In genomic region chr6:40845588-40845987, GRCh38 we compare ENCODE assay signal across 8 cellular contexts.
A peak's percentile ranks its signal among the peaks of the same experiment; 100 is the strongest.
DNase-seq lines count a peak whose midpoint lies in the region; ATAC-seq and TF ChIP-seq lines count a peak whose summit lies in the region.

No MANE protein-coding gene starts in this region.

- H3K4me3 ChIP-seq in GM12864 (ENCODE audit: low read depth, low read length), result no peak overlapping the region
- H3K4me3 ChIP-seq in right lobe of liver, result no peak overlapping the region

- H3K27me3 ChIP-seq in right lobe of liver, result no peaks in the 10 kb centered on the region

- intact Hi-C loops in right lobe of liver (cut with DNase I), result no loop called here

- ATAC-seq in right lobe of liver, result peak; percentile 73 to 82 (median 78)
- ATAC-seq in GM21723 (IDR thresholded peaks at IDR 0.05; ENCODE audit: unreplicated experiment), result no peak

- DNase-seq in AG08396 (ENCODE audit: low spot score), result peak; percentile 49
- DNase-seq in GM12864 (ENCODE audit: low read depth), result peak; percentile 2
- DNase-seq in NOMO-1 treated with DMSO at 0.1 percent for 48 hours (lab: John Stamatoyannopoulos, UW; ENCODE audit: unreplicated experiment), result peak; percentile 12
- DNase-seq in T47D (ENCODE audit: low read depth in 1 of 2, low spot score in 1 of 2), result peak; percentile 42 to 68
- DNase-seq in right lobe of liver, result peak in 2 of 3 donors; percentile 20 to 54
- no peak for DNase-seq in cerebellar nuclear complex (lab: John Stamatoyannopoulos, UW)
- no peak for DNase-seq in epidermal melanocyte (ENCODE audit: insufficient read length, low spot score)

- in situ Hi-C loops in T47D (cut with HindIII; ENCODE audit: low pct_unique_long_range_greater_than_20kb, low sequenced_read_pairs), result no loop called here

- H3K9me3 ChIP-seq in right lobe of liver, result no peaks in the 10 kb centered on the region

- no peak overlapping the region for H3K27ac ChIP-seq in right lobe of liver

- no peaks in the 10 kb centered on the region for H3K36me3 ChIP-seq in right lobe of liver

- TF ChIP-seq POLR2A in right lobe of liver (IDR thresholded peaks at IDR 0.05), result no peak

- no peaks in the 10 kb centered on the region for H3K4me1 ChIP-seq in right lobe of liver

- TF ChIP-seq CTCF in GM12864 (IDR thresholded peaks at IDR 0.05; ENCODE audit: low read depth, low read length, missing control alignments) (peak; percentile 85), right lobe of liver (IDR thresholded peaks at IDR 0.05) (peak; percentile 44 to 66 (median 56))

- 36% methylated on average over 2 of the region's 3 CpGs for WGBS in right lobe of liver (ENCODE audit: insufficient coverage, low coverage, low lambda C conversion rate, missing lambda C conversion rate)

Comparison
In these comparisons a context has a peak if more than half of its experiments do, and no peak if none do; other contexts are left out.
1. DNase-seq: peak in AG08396 (single experiment), GM12864 (single experiment), NOMO-1 treated with DMSO at 0.1 percent for 48 hours (single experiment), T47D (2 of 2) and right lobe of liver (2 of 3); none in cerebellar nuclear complex (0 of 2) and epidermal melanocyte (single experiment).